ENCODE assay signal across 1 cellular context in the genomic region with DNA sequence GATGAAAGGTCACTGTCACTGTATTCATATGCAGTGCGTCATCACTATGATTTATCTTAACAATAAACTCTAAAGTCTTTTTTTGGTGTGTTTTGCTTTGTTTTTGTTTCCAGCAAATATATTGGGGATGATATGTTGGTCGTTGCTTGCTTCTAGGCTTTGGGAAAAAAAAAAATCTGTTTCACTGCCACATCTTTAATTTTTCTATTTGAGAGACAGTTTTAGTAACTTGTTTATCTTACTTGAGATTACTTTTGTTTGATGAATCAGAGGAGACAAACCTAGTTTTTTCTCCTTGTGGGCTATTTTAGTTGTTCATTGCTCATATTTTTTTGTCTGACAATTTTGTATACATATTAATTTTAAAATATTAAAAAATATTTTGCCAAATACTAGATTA.
TF ChIP-seq lines count a peak whose summit lies in the region.

No MANE protein-coding gene starts in this region.

TF ChIP-seq in IMR-90, 13 proteins besides CTCF, POLR2A, EP300 and RAD21 (continued from another document):
- TF ChIP-seq, protein P1, sequence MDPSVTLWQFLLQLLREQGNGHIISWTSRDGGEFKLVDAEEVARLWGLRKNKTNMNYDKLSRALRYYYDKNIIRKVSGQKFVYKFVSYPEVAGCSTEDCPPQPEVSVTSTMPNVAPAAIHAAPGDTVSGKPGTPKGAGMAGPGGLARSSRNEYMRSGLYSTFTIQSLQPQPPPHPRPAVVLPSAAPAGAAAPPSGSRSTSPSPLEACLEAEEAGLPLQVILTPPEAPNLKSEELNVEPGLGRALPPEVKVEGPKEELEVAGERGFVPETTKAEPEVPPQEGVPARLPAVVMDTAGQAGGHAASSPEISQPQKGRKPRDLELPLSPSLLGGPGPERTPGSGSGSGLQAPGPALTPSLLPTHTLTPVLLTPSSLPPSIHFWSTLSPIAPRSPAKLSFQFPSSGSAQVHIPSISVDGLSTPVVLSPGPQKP (IDR thresholded peaks at IDR 0.05; ENCODE audit: borderline replicate concordance, low read depth, low read length): no peak
- TF ChIP-seq MAFK (IDR thresholded peaks at IDR 0.05; ENCODE audit: low read depth, low read length) (no peak), FOS (IDR thresholded peaks at IDR 0.05; ENCODE audit: low read depth, low read length) (no peak), CEBPB (IDR thresholded peaks at IDR 0.05; ENCODE audit: low read depth, low read length) (no peak), SMC3 (IDR thresholded peaks at IDR 0.05; ENCODE audit: low read depth, low read length) (no peak), RCOR1 (IDR thresholded peaks at IDR 0.05; ENCODE audit: insufficient replicate concordance, low read length) (no peak), CHD1 (IDR thresholded peaks at IDR 0.05; ENCODE audit: low read depth, low read length) (no peak), BHLHE40 (IDR thresholded peaks at IDR 0.05; ENCODE audit: low read depth, low read length) (no peak), RFX5 (IDR thresholded peaks at IDR 0.05; ENCODE audit: low read depth, low read length) (no peak), MAZ (IDR thresholded peaks at IDR 0.05; ENCODE audit: borderline replicate concordance, low read depth, low read length) (no peak), MXI1 (IDR thresholded peaks at IDR 0.05; ENCODE audit: borderline replicate concordance, low read depth, low read length) (no peak)
- TF ChIP-seq, protein P2, sequence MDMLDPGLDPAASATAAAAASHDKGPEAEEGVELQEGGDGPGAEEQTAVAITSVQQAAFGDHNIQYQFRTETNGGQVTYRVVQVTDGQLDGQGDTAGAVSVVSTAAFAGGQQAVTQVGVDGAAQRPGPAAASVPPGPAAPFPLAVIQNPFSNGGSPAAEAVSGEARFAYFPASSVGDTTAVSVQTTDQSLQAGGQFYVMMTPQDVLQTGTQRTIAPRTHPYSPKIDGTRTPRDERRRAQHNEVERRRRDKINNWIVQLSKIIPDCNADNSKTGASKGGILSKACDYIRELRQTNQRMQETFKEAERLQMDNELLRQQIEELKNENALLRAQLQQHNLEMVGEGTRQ (IDR thresholded peaks at IDR 0.05; ENCODE audit: low read depth, low read length): no peak
